ENCODE assay signal across 27 cellular contexts in genomic region chr5:89900346-89900745, GRCh38.
"Had no signal": no experiment of that assay in that cellular context is flagged by ENCODE, and none has a peak within 500 bp of the region (broad histone marks: within the 10 kb centered on the region; RNA-seq: fewer than 3 reads in every experiment).

No MANE protein-coding gene starts in this region.

- H2AFZ ChIP-seq: PC-9 had no signal

- ATAC-seq: activated CD8-positive, alpha-beta T cell treated with anti-CD3 and anti-CD28 coated beads for 36 hours; activated T-cell treated with anti-CD3 and anti-CD28 coated beads, Interleukin-2, amount 50 U/mL, for 72 hours; activated T-helper 17 cell treated with anti-CD3 and anti-CD28 coated beads, Interleukin-2, amount 50 U/mL, for 72 hours; Right ventricle myocardium inferior had no signal

- H3K4me2 ChIP-seq: PC-9 had no signal

- DNase-seq: activated CD4-positive, alpha-beta T cell treated with anti-CD3 and anti-CD28 coated beads, Interleukin-2, amount 10 ng/mL, durations not matched to agents 24 days and 14 days; activated CD4-positive, alpha-beta T cell treated with anti-CD3 and anti-CD28 coated beads, Interleukin-2, amount 50 U/mL, for 4 hours; activated CD8-positive, alpha-beta T cell treated with anti-CD3 and anti-CD28 coated beads for 36 hours; activated effector memory CD4-positive, alpha-beta T cell treated with anti-CD3 and anti-CD28 coated beads, Interleukin-2, amount 50 U/mL, for 16 hours; activated naive CD4-positive, alpha-beta T cell; activated naive CD4-positive, alpha-beta T cell treated with anti-CD3 and anti-CD28 coated beads, Interleukin-2, amount 50 U/mL, for 16 hours; activated naive CD8-positive, alpha-beta T cell treated with anti-CD3 and anti-CD28 coated beads for 36 hours; activated T-cell treated with anti-CD3 and anti-CD28 coated beads, Interleukin-2, amount 50 U/mL, for 1 hour; activated T-cell treated with anti-CD3 and anti-CD28 coated beads, Interleukin-2, amount 50 U/mL, for 72 hours; amniotic stem cell; aorta; Kasumi-1; KG1; MM.1S; MV-4-11; NCI-H1092; NCI-H1436 treated with DMSO at 0.1 percent for 48 hours; NCI-H1694 treated with DMSO at 0.1 percent for 48 hours; NCI-H2029; NCI-H345; NCI-H524 treated with DMSO at 0.1 percent for 48 hours; NK-92 treated with Interleukin-12 subunit alpha and Interleukin-12 subunit beta, amount 100 ng/mL, for 24 hours; PC-9; SIG-M5 had no signal

- H3K27ac ChIP-seq: PC-9, RWPE1 had no signal

- H3K4me3 ChIP-seq: PC-9 had no signal
